ENCODE assay signal across 8 cellular contexts in the genomic region with DNA sequence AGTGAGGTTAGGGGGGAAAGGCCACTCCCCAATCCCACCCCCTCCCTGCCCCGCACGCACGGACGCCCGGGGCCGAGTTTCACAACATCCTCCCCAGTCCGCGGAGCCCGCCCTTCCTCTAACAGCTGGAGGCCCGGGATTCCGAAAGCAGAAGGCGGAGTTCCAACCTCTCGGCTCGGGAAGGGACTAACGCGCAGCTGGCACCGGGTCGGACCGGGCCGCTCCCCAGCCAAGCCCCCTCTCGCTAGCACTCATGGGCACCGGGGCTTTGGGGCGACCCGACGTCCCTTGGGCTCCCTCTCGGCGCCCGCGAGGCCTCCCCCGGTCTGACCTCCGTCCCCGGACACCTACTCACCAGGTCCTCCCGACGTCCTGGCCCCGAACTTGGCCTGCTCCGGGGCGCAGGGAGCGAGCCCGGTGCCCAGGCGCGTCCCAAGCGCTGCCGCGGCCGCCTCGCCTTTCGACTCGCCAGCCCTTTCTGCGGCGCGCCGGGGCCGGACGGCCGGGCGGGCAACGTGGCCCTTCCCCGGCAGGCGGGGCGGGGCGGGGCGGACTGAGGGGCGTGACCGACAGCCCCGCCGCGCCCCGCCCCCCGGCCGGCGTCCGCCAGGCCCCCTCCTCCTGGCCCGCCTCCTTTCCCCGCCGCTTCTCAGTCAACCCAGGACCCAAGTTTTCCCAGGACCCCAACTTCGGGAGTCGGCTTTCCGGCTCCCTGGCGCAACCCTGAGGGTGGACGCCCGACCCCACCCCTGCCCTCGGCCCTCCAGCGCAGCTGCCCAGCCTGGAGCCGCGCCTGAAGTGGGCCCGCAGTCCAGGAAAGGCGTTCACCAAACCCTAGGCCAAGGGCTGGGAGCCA. TPM values are rescaled to one million over a fixed set of nuclear protein-coding genes. Genes with fewer than 3 reads are reported as not detected.
DNase-seq lines count a peak whose midpoint lies in the region; ATAC-seq and TF ChIP-seq lines count a peak whose summit lies in the region.

A gene (minus strand): TSS at position 482 of the 856 bp plus-strand sequence. CDS start 9,835 bp downstream, outside the sequence.

- H3K4me1 ChIP-seq in duodenal mucosa (ENCODE audit: control insufficient read depth in 1 of 2, insufficient read depth in 2 of 2, low read length in 2 of 2) (peaks cover 74 to 84% of the 10 kb centered on the region in 2 donors), lower lobe of right lung (peaks cover 91% of the 10 kb centered on the region)

- no peaks in the 10 kb centered on the region for H3K27me3 ChIP-seq in duodenal mucosa (ENCODE audit: control insufficient read depth in 1 of 2, insufficient read depth in 2 of 2, low read length in 2 of 2)
- no peaks in the 10 kb centered on the region for H3K27me3 ChIP-seq in lower lobe of right lung (ENCODE audit: low read depth)

- peak within 1 kb of the TSS; percentile 97 for H3K27ac ChIP-seq in duodenal mucosa (ENCODE audit: low read depth, low read length)
- H3K27ac ChIP-seq in lower lobe of right lung: peak within 1 kb of the TSS; percentile 98

- no peak for TF ChIP-seq CTCF in lower lobe of right lung (IDR thresholded peaks at IDR 0.05)

- peak within 1 kb of the TSS; percentile 68 to 89 for H3K4me3 ChIP-seq in duodenal mucosa (ENCODE audit: low read depth in 1 of 2, low read length in 2 of 2)
- peak within 1 kb of the TSS; percentile 99 for H3K4me3 ChIP-seq in lower lobe of right lung

- peak within 1 kb of the TSS; percentile 66 to 98 for H3K9ac ChIP-seq in duodenal mucosa (ENCODE audit: low read depth in 1 of 2, low read length in 2 of 2)

- H3K9me3 ChIP-seq in duodenal mucosa (ENCODE audit: control insufficient read depth in 1 of 2, low read length in 2 of 2) (no peaks in the 10 kb centered on the region), lower lobe of right lung (no peaks in the 10 kb centered on the region)

- H3K36me3 ChIP-seq in duodenal mucosa (ENCODE audit: control insufficient read depth in 1 of 2, insufficient read depth in 2 of 2, low read length in 2 of 2) (peaks cover 0 to 24% of the 10 kb centered on the region in 2 donors), lower lobe of right lung (peaks cover 34% of the 10 kb centered on the region)

- peak; percentile 7 for DNase-seq in NCI-H1436 (lab: John Stamatoyannopoulos, UW)
- DNase-seq in NCI-H1436 treated with DMSO at 0.1 percent for 48 hours (lab: John Stamatoyannopoulos, UW): no peak
- peak; percentile 77 for DNase-seq in NCI-H345 (lab: John Stamatoyannopoulos, UW)
- peak; percentile 60 to 61 for DNase-seq in activated CD4-positive, alpha-beta T cell treated with anti-CD3 and anti-CD28 coated beads, Interleukin-2, amount 50 U/mL, for 4 hours
- peak; percentile 92 for DNase-seq in lower lobe of right lung
- DNase-seq in stimulated activated CD4-positive, alpha-beta T cell treated with anti-CD3 and anti-CD28 coated beads, TNF-alpha, amount 100 ng/mL, for 24 hours (ENCODE audit: low read depth in 3 of 3): peak; percentile 45 to 81 (median 68)

- intact Hi-C loops in lower lobe of right lung (cut with DNase I): no loop called here

- ATAC-seq in HG02885 (IDR thresholded peaks at IDR 0.05; ENCODE audit: poor library complexity, unreplicated experiment) (peak; percentile 49), lower lobe of right lung (peak; percentile 93 to 95)

RNA-seq across cellular contexts. Expression of the gene that starts here (rescaled TPM):
- total RNA-seq in lower lobe of right lung: 241 TPM
